ENCODE assay signal across 12 cellular contexts in the genomic region with DNA sequence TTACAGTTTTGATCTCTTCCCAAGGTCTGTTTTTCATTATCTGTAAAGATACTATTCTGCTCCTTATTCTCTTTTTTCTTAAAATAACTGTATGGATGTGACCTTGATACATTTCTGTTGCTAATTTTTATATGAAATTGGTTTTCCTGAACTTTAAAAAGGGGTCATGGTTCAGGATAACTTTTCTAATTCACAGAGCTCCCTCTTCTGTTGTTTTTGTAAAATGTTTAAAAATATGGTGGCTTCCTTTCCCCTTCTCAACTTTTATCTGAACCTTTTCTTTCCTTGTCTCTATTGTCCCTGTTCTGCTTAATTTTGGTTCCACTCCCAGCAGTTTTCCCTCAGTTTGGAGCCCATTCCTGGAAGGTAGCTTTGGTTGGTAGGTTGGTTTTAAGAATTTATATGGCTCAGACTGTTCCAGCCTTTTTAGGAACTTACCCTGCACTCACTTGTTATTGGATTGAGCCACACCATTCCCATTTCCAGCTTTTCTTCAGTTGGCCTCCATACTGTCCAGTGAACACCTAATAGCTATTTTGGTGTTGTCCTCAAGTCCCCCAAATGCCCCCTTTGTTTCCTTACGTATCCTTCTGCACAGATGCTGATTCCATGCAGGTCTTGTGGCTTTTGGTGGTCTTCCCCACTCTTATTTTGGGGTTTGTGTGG.
DNase-seq lines count a peak whose midpoint lies in the region; ATAC-seq and TF ChIP-seq lines count a peak whose summit lies in the region.
"Had no signal": no experiment of that assay in that cellular context is flagged by ENCODE, and none has a peak within 500 bp of the region (broad histone marks: within the 10 kb centered on the region; RNA-seq: fewer than 3 reads in every experiment).

No MANE protein-coding gene starts in this region.

- peak overlapping the region; percentile 3 for H3K56ac ChIP-seq in mesendoderm (ENCODE audit: low read length)

- peaks cover 11% of the 10 kb centered on the region for H3K79me1 ChIP-seq in mesendoderm (ENCODE audit: low read length)

- no peaks in the 10 kb centered on the region for H3K27me3 Mint-ChIP-seq in CD4-positive, alpha-beta T cell
- no peaks in the 10 kb centered on the region for H3K27me3 Mint-ChIP-seq in brain
- H3K27me3 Mint-ChIP-seq in CD14-positive monocyte (ENCODE audit: low read depth in 3 of 3): no peaks in the 10 kb centered on the region

- intact Hi-C loops in CD4-positive, alpha-beta T cell (cut with DNase I, micrococcal nuclease): loop anchor here (5.0 to 10.0 kb wide), 4 partner anchors 179 to 652 kb away; no protein-coding TSS in a partner anchor
- intact Hi-C loops in CD14-positive monocyte (cut with micrococcal nuclease): no loop called here

- no peak overlapping the region for H3K23ac ChIP-seq in mesendoderm (ENCODE audit: low read length)

- DNase-seq in CD4-positive, alpha-beta T cell: no peak
- DNase-seq in mesendoderm (no peak), NCI-H748 treated with DMSO at 0.1 percent for 48 hours (lab: John Stamatoyannopoulos, UW) (no peak), CD14-positive monocyte (ENCODE audit: low spot score) (no peak), G401 (ENCODE audit: low spot score) (no peak)
- DNase-seq: activated gamma-delta T cell, DMS53, NCI-H1436 had no signal

- no peaks in the 10 kb centered on the region for H3K9me3 Mint-ChIP-seq in CD4-positive, alpha-beta T cell
- H3K9me3 Mint-ChIP-seq in brain: no peaks in the 10 kb centered on the region
- no peaks in the 10 kb centered on the region for H3K9me3 Mint-ChIP-seq in CD14-positive monocyte

- in situ Hi-C loops in G401 (cut with HindIII; ENCODE audit: low sequenced_read_pairs): loop anchor here (10.0 kb wide), 1 partner anchor 62 kb away; no protein-coding TSS in a partner anchor

- H4K5ac ChIP-seq in mesendoderm (ENCODE audit: low read length): no peak overlapping the region

- TF ChIP-seq CTCF in CD4-positive, alpha-beta T cell (IDR thresholded peaks at IDR 0.05): peak; percentile 56
- TF ChIP-seq CTCF in HEK293 (tag by site-specific recombination; IDR thresholded peaks at IDR 0.05): no peak
- TF ChIP-seq CTCF in brain (conservative IDR thresholded peaks at IDR 0.05): peak; percentile 42 to 46
- no peak for TF ChIP-seq CTCF in CD14-positive monocyte (IDR thresholded peaks at IDR 0.05)

- H3K4me1 ChIP-seq in HEK293 (ENCODE audit: control insufficient read depth, insufficient read depth, low read length) (peaks cover 5% of the 10 kb centered on the region; the same call in 1 of the 2 replicates), mesendoderm (ENCODE audit: control insufficient read depth, low read depth, low read length) (peaks cover 9% of the 10 kb centered on the region)

- H3K4me1 Mint-ChIP-seq in CD4-positive, alpha-beta T cell (ENCODE audit: low read depth): peaks cover 37% of the 10 kb centered on the region
- peaks cover 37% of the 10 kb centered on the region for H3K4me1 Mint-ChIP-seq in brain
- H3K4me1 Mint-ChIP-seq in CD14-positive monocyte: peaks cover 14% of the 10 kb centered on the region

- H3K18ac ChIP-seq in mesendoderm (ENCODE audit: low read length): no peak overlapping the region

- no peak overlapping the region for H2AK5ac ChIP-seq in mesendoderm (ENCODE audit: low read length)

- no peak overlapping the region for H3K9ac ChIP-seq in mesendoderm (ENCODE audit: low read length)

- no peak overlapping the region for H2BK5ac ChIP-seq in mesendoderm (ENCODE audit: low read length)

- CTCF ChIA-PET in CD4-positive, alpha-beta T cell (lab: Charles Lee): interaction anchor here (0.6 to 1.5 kb wide), 5 partner anchors 10 to 429 kb away, joined by 3 to 5 read pairs (median 4); no protein-coding TSS in a partner anchor
- CTCF ChIA-PET in HEK293 (lab: Yijun Ruan, JAX): interaction anchor here (0.5 to 1.9 kb wide), 12 partner anchors 9 to 656 kb away, joined by 3 to 8 read pairs (median 4); no protein-coding TSS in a partner anchor

- H3K27ac Mint-ChIP-seq in CD4-positive, alpha-beta T cell: no peak overlapping the region
- H3K27ac Mint-ChIP-seq in brain (peak overlapping the region in 2 of 5 experiments; percentile 10 to 24), CD14-positive monocyte (peak overlapping the region in 2 of 7 donors; percentile 41 to 42)

- ATAC-seq in CD4-positive, alpha-beta T cell (ENCODE audit: poor library complexity): no peak
- ATAC-seq in GM18505 (IDR thresholded peaks at IDR 0.05; ENCODE audit: unreplicated experiment): no peak

- H3K4me2 ChIP-seq in mesendoderm (ENCODE audit: low read length): no peak overlapping the region

- H2BK120ac ChIP-seq in mesendoderm (ENCODE audit: low read depth, low read length): no peak overlapping the region

- no peak overlapping the region for H3K4ac ChIP-seq in mesendoderm (ENCODE audit: low read depth, low read length)

- no peak overlapping the region for H3K4me3 Mint-ChIP-seq in CD4-positive, alpha-beta T cell
- H3K4me3 Mint-ChIP-seq in brain: no peak overlapping the region
- H3K4me3 Mint-ChIP-seq in CD14-positive monocyte: no peak overlapping the region

- H4K8ac ChIP-seq in mesendoderm (ENCODE audit: low read depth, low read length): no peak overlapping the region

- no peak overlapping the region for H3K4me3 ChIP-seq in HEK293 (ENCODE audit: low read depth, low read length)
- H3K4me3 ChIP-seq in mesendoderm (ENCODE audit: low read length): no peak overlapping the region

- peaks cover 15% of the 10 kb centered on the region for H3K79me2 ChIP-seq in mesendoderm (ENCODE audit: control insufficient read depth, insufficient read depth, low read length)

- H3K36me3 Mint-ChIP-seq in CD4-positive, alpha-beta T cell (ENCODE audit: low read depth): peaks cover 14% of the 10 kb centered on the region
- H3K36me3 Mint-ChIP-seq in brain (peaks cover 3% of the 10 kb centered on the region), CD14-positive monocyte (peaks cover 9 to 16% of the 10 kb centered on the region in 2 donors)

- no peak for TF ChIP-seq POLR2A in GM18505 (IDR thresholded peaks at IDR 0.05; ENCODE audit: borderline replicate concordance, extremely low read depth, insufficient read depth, insufficient read length)

- no peak overlapping the region for H2BK15ac ChIP-seq in mesendoderm (replicated peaks; ENCODE audit: low read depth)

- no peak overlapping the region for H3K27ac ChIP-seq in CD4-positive, alpha-beta T cell (ENCODE audit: low read depth, low read length)
- no peak overlapping the region for H3K27ac ChIP-seq in HEK293 (ENCODE audit: extremely low read depth, low read depth, low read length)
- H3K27ac ChIP-seq in mesendoderm (ENCODE audit: low read depth, low read length): no peak overlapping the region

- no peaks in the 10 kb centered on the region for H3K27me3 ChIP-seq in CD4-positive, alpha-beta T cell (ENCODE audit: control insufficient read depth, insufficient read depth, low read length)
- no peaks in the 10 kb centered on the region for H3K27me3 ChIP-seq in mesendoderm (ENCODE audit: insufficient read depth, low read length, poor library complexity)
- H3K27me3 ChIP-seq: neutrophil had no signal

- no peaks in the 10 kb centered on the region for H3K36me3 ChIP-seq in HEK293 (ENCODE audit: control insufficient read depth in 2 of 2, insufficient read depth in 1 of 2, low read length in 2 of 2)
- no peaks in the 10 kb centered on the region for H3K36me3 ChIP-seq in mesendoderm (ENCODE audit: control insufficient read depth, insufficient read depth, low read length)

- POLR2A ChIA-PET in CD4-positive, alpha-beta T cell (lab: Charles Lee): interaction anchor here (0.8 to 1.1 kb wide), 2 partner anchors 11 to 63 kb away, joined by 3 to 4 read pairs; no protein-coding TSS in a partner anchor
- POLR2A ChIA-PET in HEK293 (lab: Yijun Ruan, JAX): interaction anchor here (0.6 kb wide), 2 partner anchors 152 to 387 kb away, joined by 3 to 4 read pairs; no protein-coding TSS in a partner anchor

- WGBS in mesendoderm (ENCODE audit: extremely low coverage, insufficient coverage, low lambda C conversion rate): no CpG with 5 or more reads among the region's 1 CpG

- no peaks in the 10 kb centered on the region for H3K9me3 ChIP-seq in CD4-positive, alpha-beta T cell (ENCODE audit: control insufficient read depth, low read length)
- no peaks in the 10 kb centered on the region for H3K9me3 ChIP-seq in HEK293 (ENCODE audit: control insufficient read depth, insufficient read depth, low read depth, low read length)
- H3K9me3 ChIP-seq: neutrophil had no signal

TF ChIP-seq in HEK293, 187 proteins besides CTCF, POLR2A, EP300 and RAD21:
- TF ChIP-seq, protein P1, sequence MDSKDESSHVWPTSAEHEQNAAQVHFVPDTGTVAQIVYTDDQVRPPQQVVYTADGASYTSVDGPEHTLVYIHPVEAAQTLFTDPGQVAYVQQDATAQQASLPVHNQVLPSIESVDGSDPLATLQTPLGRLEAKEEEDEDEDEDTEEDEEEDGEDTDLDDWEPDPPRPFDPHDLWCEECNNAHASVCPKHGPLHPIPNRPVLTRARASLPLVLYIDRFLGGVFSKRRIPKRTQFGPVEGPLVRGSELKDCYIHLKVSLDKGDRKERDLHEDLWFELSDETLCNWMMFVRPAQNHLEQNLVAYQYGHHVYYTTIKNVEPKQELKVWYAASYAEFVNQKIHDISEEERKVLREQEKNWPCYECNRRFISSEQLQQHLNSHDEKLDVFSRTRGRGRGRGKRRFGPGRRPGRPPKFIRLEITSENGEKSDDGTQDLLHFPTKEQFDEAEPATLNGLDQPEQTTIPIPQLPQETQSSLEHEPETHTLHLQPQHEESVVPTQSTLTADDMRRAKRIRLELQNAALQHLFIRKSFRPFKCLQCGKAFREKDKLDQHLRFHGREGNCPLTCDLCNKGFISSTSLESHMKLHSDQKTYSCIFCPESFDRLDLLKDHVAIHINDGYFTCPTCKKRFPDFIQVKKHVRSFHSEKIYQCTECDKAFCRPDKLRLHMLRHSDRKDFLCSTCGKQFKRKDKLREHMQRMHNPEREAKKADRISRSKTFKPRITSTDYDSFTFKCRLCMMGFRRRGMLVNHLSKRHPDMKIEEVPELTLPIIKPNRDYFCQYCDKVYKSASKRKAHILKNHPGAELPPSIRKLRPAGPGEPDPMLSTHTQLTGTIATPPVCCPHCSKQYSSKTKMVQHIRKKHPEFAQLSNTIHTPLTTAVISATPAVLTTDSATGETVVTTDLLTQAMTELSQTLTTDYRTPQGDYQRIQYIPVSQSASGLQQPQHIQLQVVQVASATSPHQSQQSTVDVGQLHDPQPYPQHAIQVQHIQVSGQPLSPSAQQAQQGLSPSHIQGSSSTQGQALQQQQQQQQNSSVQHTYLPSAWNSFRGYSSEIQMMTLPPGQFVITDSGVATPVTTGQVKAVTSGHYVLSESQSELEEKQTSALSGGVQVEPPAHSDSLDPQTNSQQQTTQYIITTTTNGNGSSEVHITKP (tag by site-specific recombination; IDR thresholded peaks at IDR 0.05): 0 out of 2 replicates have a peak, but pooled peaks have one; percentile 40
- TF ChIP-seq PRDM1 (tag by site-specific recombination; IDR thresholded peaks at IDR 0.05) (peak; percentile 42; the same call in 1 of the 2 replicates), ZFP3 (tag by site-specific recombination; IDR thresholded peaks at IDR 0.05; ENCODE audit: low read depth) (no peak), ZNF654 (tag by site-specific recombination; IDR thresholded peaks at IDR 0.05; ENCODE audit: low read depth) (peak; percentile 45)

Comparison
In these comparisons a context has a peak if more than half of its experiments do, and no peak if none do; other contexts are left out.
1. CTCF ChIP-seq: peak in CD4-positive, alpha-beta T cell (single experiment) and brain (2 of 2); none in HEK293 (single experiment) and CD14-positive monocyte (single experiment).
2. intact Hi-C loops: an anchor here in CD4-positive, alpha-beta T cell (5.0 to 10.0 kb wide); none called in CD14-positive monocyte.